In the genomic region with DNA sequence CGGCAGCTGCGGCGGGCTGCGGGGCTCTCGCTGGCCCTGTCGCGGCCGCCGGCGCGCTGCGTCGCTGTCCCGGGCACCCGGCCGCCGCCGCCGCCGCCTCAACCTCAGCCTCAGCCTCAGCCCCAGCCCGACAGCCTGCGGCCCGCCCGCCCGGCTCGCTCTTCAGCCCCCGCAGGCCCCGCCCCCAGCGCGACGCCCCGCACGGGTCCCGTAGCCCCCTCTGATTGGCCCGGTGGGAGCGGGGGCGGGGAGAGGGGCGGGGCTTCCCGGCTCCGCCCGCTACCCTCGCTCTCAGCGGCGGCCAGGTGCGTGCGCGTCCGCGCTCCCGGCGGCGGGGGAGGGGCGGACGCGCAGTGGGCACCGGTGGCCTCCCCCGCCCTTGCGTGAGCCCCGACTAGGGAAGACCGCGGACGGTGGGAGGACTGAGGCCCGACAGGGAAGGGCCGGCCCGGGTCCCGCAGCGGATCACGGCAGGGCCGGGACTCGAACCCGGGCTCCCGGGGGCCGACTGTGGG, we compare ENCODE assay signal across 1 cellular context.
TF ChIP-seq lines count a peak whose summit lies in the region.

A gene with protein sequence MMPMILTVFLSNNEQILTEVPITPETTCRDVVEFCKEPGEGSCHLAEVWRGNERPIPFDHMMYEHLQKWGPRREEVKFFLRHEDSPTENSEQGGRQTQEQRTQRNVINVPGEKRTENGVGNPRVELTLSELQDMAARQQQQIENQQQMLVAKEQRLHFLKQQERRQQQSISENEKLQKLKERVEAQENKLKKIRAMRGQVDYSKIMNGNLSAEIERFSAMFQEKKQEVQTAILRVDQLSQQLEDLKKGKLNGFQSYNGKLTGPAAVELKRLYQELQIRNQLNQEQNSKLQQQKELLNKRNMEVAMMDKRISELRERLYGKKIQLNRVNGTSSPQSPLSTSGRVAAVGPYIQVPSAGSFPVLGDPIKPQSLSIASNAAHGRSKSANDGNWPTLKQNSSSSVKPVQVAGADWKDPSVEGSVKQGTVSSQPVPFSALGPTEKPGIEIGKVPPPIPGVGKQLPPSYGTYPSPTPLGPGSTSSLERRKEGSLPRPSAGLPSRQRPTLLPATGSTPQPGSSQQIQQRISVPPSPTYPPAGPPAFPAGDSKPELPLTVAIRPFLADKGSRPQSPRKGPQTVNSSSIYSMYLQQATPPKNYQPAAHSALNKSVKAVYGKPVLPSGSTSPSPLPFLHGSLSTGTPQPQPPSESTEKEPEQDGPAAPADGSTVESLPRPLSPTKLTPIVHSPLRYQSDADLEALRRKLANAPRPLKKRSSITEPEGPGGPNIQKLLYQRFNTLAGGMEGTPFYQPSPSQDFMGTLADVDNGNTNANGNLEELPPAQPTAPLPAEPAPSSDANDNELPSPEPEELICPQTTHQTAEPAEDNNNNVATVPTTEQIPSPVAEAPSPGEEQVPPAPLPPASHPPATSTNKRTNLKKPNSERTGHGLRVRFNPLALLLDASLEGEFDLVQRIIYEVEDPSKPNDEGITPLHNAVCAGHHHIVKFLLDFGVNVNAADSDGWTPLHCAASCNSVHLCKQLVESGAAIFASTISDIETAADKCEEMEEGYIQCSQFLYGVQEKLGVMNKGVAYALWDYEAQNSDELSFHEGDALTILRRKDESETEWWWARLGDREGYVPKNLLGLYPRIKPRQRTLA (minus strand): TSS at position 137 of the 515 bp plus-strand sequence. CDS start 268 bp downstream, outside the sequence.

TF ChIP-seq in H1, 55 proteins besides CTCF, POLR2A, EP300 and RAD21:
- no peak for TF ChIP-seq RXRA (IDR thresholded peaks at IDR 0.05; ENCODE audit: insufficient read depth, low read depth, low read length)
- TF ChIP-seq MAFK (IDR thresholded peaks at IDR 0.05; ENCODE audit: low read depth, low read length), result no peak
- no peak for TF ChIP-seq SIX5 (IDR thresholded peaks at IDR 0.05; ENCODE audit: low read depth, low read length)
- TF ChIP-seq, protein P1, sequence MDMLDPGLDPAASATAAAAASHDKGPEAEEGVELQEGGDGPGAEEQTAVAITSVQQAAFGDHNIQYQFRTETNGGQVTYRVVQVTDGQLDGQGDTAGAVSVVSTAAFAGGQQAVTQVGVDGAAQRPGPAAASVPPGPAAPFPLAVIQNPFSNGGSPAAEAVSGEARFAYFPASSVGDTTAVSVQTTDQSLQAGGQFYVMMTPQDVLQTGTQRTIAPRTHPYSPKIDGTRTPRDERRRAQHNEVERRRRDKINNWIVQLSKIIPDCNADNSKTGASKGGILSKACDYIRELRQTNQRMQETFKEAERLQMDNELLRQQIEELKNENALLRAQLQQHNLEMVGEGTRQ (IDR thresholded peaks at IDR 0.05; ENCODE audit: low read length), result no peak
- 0 out of 2 replicates have a peak, but pooled peaks have one; percentile 12 for TF ChIP-seq TAF1 (IDR thresholded peaks at IDR 0.05; ENCODE audit: low read depth, low read length)
- peak; percentile 89; the same call in 1 of the 2 replicates for TF ChIP-seq RBBP5 (IDR thresholded peaks at IDR 0.05; ENCODE audit: borderline replicate concordance, low read depth, low read length)
- TF ChIP-seq EGR1 (IDR thresholded peaks at IDR 0.05; ENCODE audit: borderline replicate concordance, low read depth, low read length), result peak; percentile 84; the same call in 1 of the 2 replicates
- TF ChIP-seq PHF8 (conservative IDR thresholded peaks at IDR 0.05; ENCODE audit: low read depth, low read length), result peak; percentile 60; the same call in 1 of the 2 replicates
- no peak for TF ChIP-seq CREB1 (IDR thresholded peaks at IDR 0.05)
- TF ChIP-seq KDM4A (IDR thresholded peaks at IDR 0.05; ENCODE audit: low read depth, low read length, severe bottlenecking), result peak; percentile 91
- TF ChIP-seq, protein P2, sequence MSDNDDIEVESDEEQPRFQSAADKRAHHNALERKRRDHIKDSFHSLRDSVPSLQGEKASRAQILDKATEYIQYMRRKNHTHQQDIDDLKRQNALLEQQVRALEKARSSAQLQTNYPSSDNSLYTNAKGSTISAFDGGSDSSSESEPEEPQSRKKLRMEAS (IDR thresholded peaks at IDR 0.05), result peak; percentile 19; the same call in 1 of the 2 replicates
- TF ChIP-seq ASH2L (IDR thresholded peaks at IDR 0.05; ENCODE audit: low read length), result peak; percentile 17
- TF ChIP-seq EZH2 (IDR thresholded peaks at IDR 0.05; ENCODE audit: low read depth, low read length, severe bottlenecking), result no peak
- peak; percentile 24; the same call in 1 of the 2 replicates for TF ChIP-seq TCF12 (IDR thresholded peaks at IDR 0.05; ENCODE audit: low read depth, low read length)
- no peak for TF ChIP-seq KDM1A (IDR thresholded peaks at IDR 0.05; ENCODE audit: borderline replicate concordance, low read length)
- TF ChIP-seq SIN3A (conservative IDR thresholded peaks at IDR 0.05 in 1 of 2, IDR thresholded peaks at IDR 0.05 in 1 of 2; ENCODE audit: low read depth in 1 of 2, low read length in 2 of 2), result no peak
- peak; percentile 34; the same call in 1 of the 2 replicates for TF ChIP-seq TBP (IDR thresholded peaks at IDR 0.05; ENCODE audit: low read depth, low read length)
